Comparison of ENCODE assay signal across 1 cellular context in genomic region chr7:131197920-131198610, GRCh38.
TF ChIP-seq lines count a peak whose summit lies in the region.

No MANE protein-coding gene starts in this region.

TF ChIP-seq in IMR-90, 13 proteins besides CTCF, POLR2A, EP300 and RAD21 (continued from another document):
- TF ChIP-seq CEBPB (IDR thresholded peaks at IDR 0.05; ENCODE audit: low read depth, low read length) (no peak), MAFK (IDR thresholded peaks at IDR 0.05; ENCODE audit: low read depth, low read length) (no peak), RFX5 (IDR thresholded peaks at IDR 0.05; ENCODE audit: low read depth, low read length) (no peak)
TF ChIP-seq in IMR-90: peak in this region for 0.
